ENCODE assay signal across 8 cellular contexts in genomic region chrX:133444952-133445831, GRCh38. TPM values are rescaled to one million over a fixed set of nuclear protein-coding genes. Genes with fewer than 3 reads are reported as not detected.
DNase-seq lines count a peak whose midpoint lies in the region; ATAC-seq and TF ChIP-seq lines count a peak whose summit lies in the region.
"Had no signal": no experiment of that assay in that cellular context is flagged by ENCODE, and none has a peak within 500 bp of the region (broad histone marks: within the 10 kb centered on the region; RNA-seq: fewer than 3 reads in every experiment).

No MANE protein-coding gene starts in this region.

- H3K27ac ChIP-seq in testis = no peak overlapping the region

- no peak overlapping the region for H3K4me3 ChIP-seq in testis

- 19 to 24% methylated on average over 16 of the region's 16 CpGs for WGBS in testis, 2 donors

- intact Hi-C loops in testis (cut with DNase I; ENCODE audit: low total_unique reads) (no loop called here), posterior cingulate gyrus (cut with DNase I) (no loop called here)

- DNase-seq in SK-MEL-5 (ENCODE audit: low read depth, low spot score) (peak; percentile 43), iPS-NIHi7 (ENCODE audit: extremely low spot score) (peak; percentile 68), testis (peak; percentile 18), NCI-H748 (lab: John Stamatoyannopoulos, UW; ENCODE audit: unreplicated experiment) (no peak), posterior cingulate gyrus (no peak)

- TF ChIP-seq EP300 in Ishikawa (IDR thresholded peaks at IDR 0.05; ENCODE audit: borderline replicate concordance) = no peak

- in situ Hi-C loops in SK-MEL-5 (cut with HindIII; ENCODE audit: low pct_unique_long_range_greater_than_20kb, low sequenced_read_pairs) = no loop called here

- no peak for TF ChIP-seq RAD21 in Ishikawa (IDR thresholded peaks at IDR 0.05; ENCODE audit: low read depth)

- no peak for TF ChIP-seq CTCF in testis (IDR thresholded peaks at IDR 0.05)

- H3K9me3 ChIP-seq in testis = no peaks in the 10 kb centered on the region

- no peak for TF ChIP-seq POLR2A in testis (IDR thresholded peaks at IDR 0.05)

- H3K36me3 ChIP-seq in testis (ENCODE audit: low read depth, missing control alignments) = no peaks in the 10 kb centered on the region

- no peaks in the 10 kb centered on the region for H3K4me1 ChIP-seq in testis

- H3K27me3 ChIP-seq in testis = no peaks in the 10 kb centered on the region

- no peak for ATAC-seq in HG03159 (IDR thresholded peaks at IDR 0.05; ENCODE audit: unreplicated experiment)

TF ChIP-seq in Ishikawa, 13 proteins besides CTCF, POLR2A, EP300 and RAD21:
- TF ChIP-seq TAF1 (IDR thresholded peaks at IDR 0.05; ENCODE audit: low read depth) = peak; percentile 49; the same call in 1 of the 2 replicates
- TF ChIP-seq, protein P1, sequence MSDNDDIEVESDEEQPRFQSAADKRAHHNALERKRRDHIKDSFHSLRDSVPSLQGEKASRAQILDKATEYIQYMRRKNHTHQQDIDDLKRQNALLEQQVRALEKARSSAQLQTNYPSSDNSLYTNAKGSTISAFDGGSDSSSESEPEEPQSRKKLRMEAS (IDR thresholded peaks at IDR 0.05) = no peak
TF ChIP-seq in Ishikawa: peak in this region for 1.

RNA-seq across cellular contexts. Expression of gene GPC4, which starts 29.9 kb away (rescaled TPM):
- 3.2 and 3.6 TPM in 2 replicates for total RNA-seq in SK-MEL-5 (2014; rRNA removed; shearing (Covaris generic))
- polyA plus RNA-seq in SK-MEL-5 (2015; cell fraction: cytosol; rRNA removed) = 21.5 and 27.3 TPM in 2 replicates
- 2.5 and 3.3 TPM in 2 replicates for polyA plus RNA-seq in SK-MEL-5 (2015; cell fraction: nucleus; rRNA removed)
- total RNA-seq in testis = 10 to 100 TPM; 13.8 to 15.9 TPM
- polyA plus RNA-seq in testis (ENCODE audit: insufficient read depth, low read depth, low replicate concordance) = 17.8 TPM
- total RNA-seq: pulmonary artery endothelial cell had no signal

Comparison
In these comparisons a context has a peak if more than half of its experiments do, and no peak if none do; other contexts are left out.
1. DNase-seq: peak in SK-MEL-5 (single experiment), iPS-NIHi7 (single experiment) and testis (single experiment); none in NCI-H748 (single experiment) and posterior cingulate gyrus (0 of 10).